16 cellular contexts compared by ENCODE assay signal in the genomic region with DNA sequence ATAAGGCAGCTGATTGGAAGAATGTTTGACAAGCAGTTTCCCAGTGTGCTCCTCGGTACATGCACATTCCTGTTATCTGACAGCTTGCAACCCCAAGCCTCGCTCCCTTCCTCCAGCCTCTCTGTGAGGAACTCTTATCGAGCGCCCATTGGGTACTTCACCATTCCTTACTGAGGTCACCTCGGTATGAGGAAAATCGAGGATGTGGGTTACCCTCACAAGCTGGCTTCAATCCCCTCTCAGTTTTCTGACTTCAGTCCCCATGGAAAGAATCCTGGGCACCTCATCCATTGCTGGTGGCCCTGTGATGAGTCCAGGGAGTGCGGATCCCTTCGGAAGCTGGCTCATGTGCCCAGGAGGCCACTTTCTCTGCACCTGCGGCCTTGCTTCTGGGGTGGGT. TPM values are rescaled to one million over a fixed set of nuclear protein-coding genes. Genes with fewer than 3 reads are reported as not detected.
A peak's percentile ranks its signal among the peaks of the same experiment; 100 is the strongest.
DNase-seq lines count a peak whose midpoint lies in the region; ATAC-seq and TF ChIP-seq lines count a peak whose summit lies in the region.
"Had no signal": no experiment of that assay in that cellular context is flagged by ENCODE, and none has a peak within 500 bp of the region (broad histone marks: within the 10 kb centered on the region; RNA-seq: fewer than 3 reads in every experiment).

No MANE protein-coding gene starts in this region.

- H3K4me1 Mint-ChIP-seq in H9 = no peaks in the 10 kb centered on the region

- H3K14ac ChIP-seq in H9 (ENCODE audit: insufficient read depth, low read length) = no peak overlapping the region

- H3K36me3 Mint-ChIP-seq in H9 (ENCODE audit: insufficient read depth in 1 of 3, low read depth in 3 of 3) = no peaks in the 10 kb centered on the region; a peak in 1 of 7 replicates

- H3K4ac ChIP-seq in H9 (ENCODE audit: low read depth, low read length) = no peak overlapping the region

- no peak overlapping the region for H3K23ac ChIP-seq in H9 (ENCODE audit: insufficient read length, low read depth, low read length)

- peak; percentile 9 for DNase-seq in H9
- peak; percentile 52 for DNase-seq in amniotic epithelial cell (ENCODE audit: low read depth)
- DNase-seq in fibroblast of peridontal ligament (ENCODE audit: extremely low read depth) = peak; percentile 2
- DNase-seq in stimulated activated CD8-positive, alpha-beta memory T cell treated with anti-CD3 and anti-CD28 coated beads, Interleukin-4, amount 100 ng/mL, for 48 hours = peak; percentile 13
- no peak for DNase-seq in LoVo (ENCODE audit: low spot score)
- DNase-seq in caudate nucleus (lab: John Stamatoyannopoulos, UW) = no peak
- DNase-seq: C1 segment of cervical spinal cord, NCI-H1436, NCI-H2081 treated with DMSO at 0.1 percent for 48 hours, NCI-H2227 treated with DMSO at 0.1 percent for 48 hours, NCI-H526, OCI-M1, RPMI8226, SJCRH30 had no signal

- no peak overlapping the region for H3K4me2 ChIP-seq in H9 (ENCODE audit: insufficient read depth, insufficient read length, low read length)

- no peak overlapping the region for H2AFZ ChIP-seq in H9 (ENCODE audit: low read length)

- no peak overlapping the region for H2BK15ac ChIP-seq in H9 (ENCODE audit: low read depth, low read length)

- H3K4me1 ChIP-seq in H9 (ENCODE audit: insufficient read depth, low read length) = no peaks in the 10 kb centered on the region
- H3K4me1 ChIP-seq: SJCRH30 had no signal

- H3K27me3 ChIP-seq in H9 (ENCODE audit: insufficient read depth, low read length) = no peaks in the 10 kb centered on the region
- H3K27me3 ChIP-seq: SJCRH30 had no signal

- TF ChIP-seq CTCF in H9 (conservative IDR thresholded peaks at IDR 0.05) = no peak

- H3K18ac ChIP-seq in H9 (ENCODE audit: insufficient read length, low read depth, low read length) = no peak overlapping the region

- no peak overlapping the region for H2BK120ac ChIP-seq in H9 (ENCODE audit: low read depth, low read length, poor library complexity, severe bottlenecking)

- H2BK5ac ChIP-seq in H9 (ENCODE audit: insufficient read length, low read length) = no peak overlapping the region

- H3K56ac ChIP-seq in H9 (ENCODE audit: insufficient read length, low read depth, low read length) = no peak overlapping the region

- no peaks in the 10 kb centered on the region for H3K9me3 Mint-ChIP-seq in H9

- H3K9ac ChIP-seq in H9 (ENCODE audit: extremely low read depth, insufficient read length, low read length) = no peak overlapping the region

- H3K27me3 Mint-ChIP-seq in H9 (ENCODE audit: low read depth) = no peaks in the 10 kb centered on the region

- ATAC-seq in GM18909 (IDR thresholded peaks at IDR 0.05; ENCODE audit: poor library complexity, unreplicated experiment) (no peak), GM19035 (IDR thresholded peaks at IDR 0.05; ENCODE audit: unreplicated experiment) (no peak)

- H3K9me3 ChIP-seq in H9 (ENCODE audit: control insufficient read depth, low read depth, low read length) = no peaks in the 10 kb centered on the region
- H3K9me3 ChIP-seq: SJCRH30 had no signal

- H4K8ac ChIP-seq in H9 (replicated peaks; ENCODE audit: insufficient read length, low read depth, low read length) = no peak overlapping the region

- H2BK20ac ChIP-seq in H9 (ENCODE audit: low read depth, low read length, poor library complexity, severe bottlenecking) = no peak overlapping the region

- no peaks in the 10 kb centered on the region for H4K20me1 ChIP-seq in H9 (ENCODE audit: control insufficient read depth, insufficient read depth, insufficient read length)

- H3K79me1 ChIP-seq in H9 (ENCODE audit: insufficient read depth, low read depth, low read length, poor library complexity, severe bottlenecking) = no peaks in the 10 kb centered on the region

- H3K27ac Mint-ChIP-seq in H9 = no peak overlapping the region

- no peak overlapping the region for H4K5ac ChIP-seq in H9 (ENCODE audit: insufficient read length, low read depth, low read length)

- H3K23me2 ChIP-seq in H9 (ENCODE audit: insufficient read length, low read depth, low read length, poor library complexity, severe bottlenecking) = no peaks in the 10 kb centered on the region

- H4K91ac ChIP-seq in H9 (ENCODE audit: insufficient read length, low read depth, low read length) = no peak overlapping the region

- H3K4me3 Mint-ChIP-seq in H9 = no peak overlapping the region

- H2AK5ac ChIP-seq in H9 (ENCODE audit: insufficient read length, low read length) = no peak overlapping the region

- no peaks in the 10 kb centered on the region for H3K79me2 ChIP-seq in H9 (ENCODE audit: insufficient read depth, low read length)

- H3K27ac ChIP-seq in H9 (ENCODE audit: insufficient read length, low read depth, low read length) = no peak overlapping the region
- H3K27ac ChIP-seq in caudate nucleus (ENCODE audit: low read depth, low read length) = no peak overlapping the region
- H3K27ac ChIP-seq: SJCRH30 had no signal

- H2BK12ac ChIP-seq in H9 (ENCODE audit: insufficient read length, low read depth, low read length) = no peak overlapping the region

- H3T11ph ChIP-seq in H9 (ENCODE audit: low read length) = no peak overlapping the region

- no CpG with 5 or more reads among the region's 9 CpGs for WGBS in H9 (ENCODE audit: extremely low coverage, insufficient read length, low lambda C conversion rate)

RNA-seq across cellular contexts. Expression of a gene that starts 17.3 kb away (rescaled TPM):
- total RNA-seq in H9 (2021) = 0.33 TPM in 1 of 2 replicates, not detected in the other
- total RNA-seq: SJCRH30 had no signal

Comparison
In these comparisons a context has a peak if more than half of its experiments do, and no peak if none do; other contexts are left out.
1. DNase-seq: peak in H9 (single experiment), amniotic epithelial cell (single experiment), fibroblast of peridontal ligament (single experiment) and stimulated activated CD8-positive, alpha-beta memory T cell treated with anti-CD3 and anti-CD28 coated beads, Interleukin-4, amount 100 ng/mL, for 48 hours (single experiment); none in LoVo (single experiment) and caudate nucleus (0 of 61).